Comparison of ENCODE assay signal across 9 cellular contexts in the genomic region with DNA sequence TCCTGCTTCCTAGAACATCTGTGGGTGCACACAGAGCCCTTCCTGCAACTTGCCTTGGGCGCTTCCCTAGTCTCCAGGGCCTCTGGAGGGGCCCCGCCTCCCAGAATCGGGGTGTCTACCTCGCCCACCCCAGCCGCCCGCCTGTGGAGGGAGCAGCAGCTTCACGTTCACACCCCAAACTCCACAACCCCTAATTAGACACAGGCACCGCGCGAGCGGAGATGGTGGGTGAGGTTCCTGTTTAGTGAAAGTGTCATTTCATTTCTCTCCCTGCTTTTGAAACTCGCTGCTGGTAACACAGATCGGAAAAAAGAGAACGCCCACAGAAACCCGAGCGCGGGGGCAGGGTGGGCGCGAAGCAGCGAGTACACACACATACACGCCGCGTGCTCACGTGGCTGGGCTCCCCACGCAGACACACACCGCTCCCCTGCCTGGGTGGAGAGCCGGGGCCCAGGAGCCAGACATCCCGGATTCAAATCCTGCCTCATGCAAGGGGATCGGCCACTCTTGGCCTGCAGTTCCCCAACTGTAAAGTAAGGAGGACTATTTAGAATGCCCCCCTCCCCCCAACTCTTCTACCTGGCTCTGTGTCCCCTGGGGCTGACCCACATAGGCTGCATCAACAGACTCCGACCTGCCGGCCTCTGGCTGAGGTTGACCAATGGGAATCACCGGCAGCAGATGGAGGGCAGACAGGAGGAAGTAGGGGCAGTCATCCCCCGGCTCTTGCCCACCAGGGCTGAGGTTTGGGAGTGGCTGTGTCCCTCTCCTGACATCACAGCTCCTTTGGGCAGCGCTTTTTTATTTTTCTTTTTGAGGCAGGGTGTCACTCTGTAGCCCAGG.
A peak's percentile ranks its signal among the peaks of the same experiment; 100 is the strongest.
DNase-seq lines count a peak whose midpoint lies in the region; ATAC-seq lines count a peak whose summit lies in the region.
"Had no signal": no experiment of that assay in that cellular context is flagged by ENCODE, and none has a peak within 500 bp of the region (broad histone marks: within the 10 kb centered on the region; RNA-seq: fewer than 3 reads in every experiment).

No MANE protein-coding gene starts in this region.

- H3K4me1 ChIP-seq in naive thymus-derived CD4-positive, alpha-beta T cell (ENCODE audit: control insufficient read depth in 2 of 2, insufficient read depth in 2 of 2, low read length in 2 of 2): no peaks in the 10 kb centered on the region

- H3K9me3 Mint-ChIP-seq in activated CD4-positive, alpha-beta T cell treated with anti-CD3 and anti-CD28 coated beads for 36 hours (ENCODE audit: low read depth): peaks cover 14% of the 10 kb centered on the region
- H3K9me3 Mint-ChIP-seq in activated T-helper 1 cell treated with anti-CD3 and anti-CD28 coated beads, Interleukin-12 subunit alpha, Interleukin-12 subunit beta, Interleukin-2, Interleukin-4 antibody, amounts not matched to agents 30 ng/mL and 10 ng/mL and 1 ng/mL, durations not matched to agents 14 hours and 24 hours and 36 hours: peaks cover 29% of the 10 kb centered on the region
- H3K9me3 Mint-ChIP-seq in naive thymus-derived CD4-positive, alpha-beta T cell: peaks cover 0 to 22% (median 12%) of the 10 kb centered on the region in 11 donors
- peaks cover 19% of the 10 kb centered on the region for H3K9me3 Mint-ChIP-seq in stimulated activated naive CD8-positive, alpha-beta T cell treated with anti-CD3 and anti-CD28 coated beads, Interleukin-15, Interleukin-2, amounts not matched to agents 100 ng/mL and 50 ng/mL, for 24 hours

- H3K27ac Mint-ChIP-seq in activated CD4-positive, alpha-beta T cell treated with anti-CD3 and anti-CD28 coated beads for 36 hours: peak overlapping the region; percentile 47
- H3K27ac Mint-ChIP-seq in activated T-helper 1 cell treated with anti-CD3 and anti-CD28 coated beads, Interleukin-12 subunit alpha, Interleukin-12 subunit beta, Interleukin-2, Interleukin-4 antibody, amounts not matched to agents 30 ng/mL and 10 ng/mL and 1 ng/mL, durations not matched to agents 14 hours and 24 hours and 36 hours: peak overlapping the region; percentile 25
- peak overlapping the region in 8 of 9 donors; percentile 10 to 90 (median 56) for H3K27ac Mint-ChIP-seq in naive thymus-derived CD4-positive, alpha-beta T cell
- H3K27ac Mint-ChIP-seq in stimulated activated naive CD8-positive, alpha-beta T cell treated with anti-CD3 and anti-CD28 coated beads, Interleukin-15, Interleukin-2, amounts not matched to agents 100 ng/mL and 50 ng/mL, for 24 hours: peak overlapping the region; percentile 45

- H3K36me3 ChIP-seq in naive thymus-derived CD4-positive, alpha-beta T cell (ENCODE audit: control insufficient read depth in 2 of 3, insufficient read depth in 3 of 3, low read length in 3 of 3): no peaks in the 10 kb centered on the region

- no peak overlapping the region for H3K27ac ChIP-seq in naive thymus-derived CD4-positive, alpha-beta T cell (ENCODE audit: low read depth, low read length)
- H3K27ac ChIP-seq: VCaP had no signal

- CTCF ChIA-PET in activated CD4-positive, alpha-beta T cell treated with anti-CD3 and anti-CD28 coated beads for 36 hours (lab: Charles Lee): interaction anchor here (0.8 kb wide), 1 partner anchor 126 kb away, joined by 3 read pairs; no protein-coding TSS in a partner anchor
- CTCF ChIA-PET in naive thymus-derived CD4-positive, alpha-beta T cell (lab: Charles Lee): no interaction called here

- peak; percentile 84 for ATAC-seq in activated CD4-positive, alpha-beta T cell treated with anti-CD3 and anti-CD28 coated beads for 36 hours
- ATAC-seq in naive thymus-derived CD4-positive, alpha-beta T cell: peak; percentile 67

- peaks cover 7% of the 10 kb centered on the region for H3K36me3 Mint-ChIP-seq in activated CD4-positive, alpha-beta T cell treated with anti-CD3 and anti-CD28 coated beads for 36 hours (ENCODE audit: low read depth)
- H3K36me3 Mint-ChIP-seq in activated T-helper 1 cell treated with anti-CD3 and anti-CD28 coated beads, Interleukin-12 subunit alpha, Interleukin-12 subunit beta, Interleukin-2, Interleukin-4 antibody, amounts not matched to agents 30 ng/mL and 10 ng/mL and 1 ng/mL, durations not matched to agents 14 hours and 24 hours and 36 hours (ENCODE audit: low read depth): peaks cover 4% of the 10 kb centered on the region
- H3K36me3 Mint-ChIP-seq in naive thymus-derived CD4-positive, alpha-beta T cell: peaks cover 0 to 6% (median 0%) of the 10 kb centered on the region in 5 donors
- peaks cover 6% of the 10 kb centered on the region for H3K36me3 Mint-ChIP-seq in stimulated activated naive CD8-positive, alpha-beta T cell treated with anti-CD3 and anti-CD28 coated beads, Interleukin-15, Interleukin-2, amounts not matched to agents 100 ng/mL and 50 ng/mL, for 24 hours (ENCODE audit: low read depth)

- H3K4me3 ChIP-seq in naive thymus-derived CD4-positive, alpha-beta T cell (ENCODE audit: low read length): peak overlapping the region; percentile 50

- POLR2A ChIA-PET in activated CD4-positive, alpha-beta T cell treated with anti-CD3 and anti-CD28 coated beads for 36 hours (lab: Charles Lee): no interaction called here
- POLR2A ChIA-PET in naive thymus-derived CD4-positive, alpha-beta T cell (lab: Charles Lee): interaction anchor here (0.7 kb wide), 1 partner anchor 285 kb away, joined by 3 read pairs; no protein-coding TSS in a partner anchor

- H3K9me3 ChIP-seq in naive thymus-derived CD4-positive, alpha-beta T cell (ENCODE audit: control insufficient read depth in 2 of 3, low read length in 3 of 3): peaks cover 0 to 18% (median 6%) of the 10 kb centered on the region in 3 experiments

- intact Hi-C loops in activated CD4-positive, alpha-beta T cell treated with anti-CD3 and anti-CD28 coated beads for 36 hours (cut with DNase I, micrococcal nuclease): no loop called here
- intact Hi-C loops in activated T-helper 1 cell treated with anti-CD3 and anti-CD28 coated beads, Interleukin-12 subunit alpha, Interleukin-12 subunit beta, Interleukin-2, Interleukin-4 antibody, amounts not matched to agents 30 ng/mL and 10 ng/mL and 1 ng/mL, durations not matched to agents 14 hours and 24 hours and 36 hours (cut with micrococcal nuclease): loop anchor here (5.0 kb wide), 1 partner anchor 121 kb away; no protein-coding TSS in a partner anchor
- intact Hi-C loops in naive thymus-derived CD4-positive, alpha-beta T cell (cut with micrococcal nuclease): no loop called here

- no peak overlapping the region for H3K4me3 Mint-ChIP-seq in activated CD4-positive, alpha-beta T cell treated with anti-CD3 and anti-CD28 coated beads for 36 hours
- H3K4me3 Mint-ChIP-seq in activated T-helper 1 cell treated with anti-CD3 and anti-CD28 coated beads, Interleukin-12 subunit alpha, Interleukin-12 subunit beta, Interleukin-2, Interleukin-4 antibody, amounts not matched to agents 30 ng/mL and 10 ng/mL and 1 ng/mL, durations not matched to agents 14 hours and 24 hours and 36 hours: no peak overlapping the region
- peak overlapping the region in 9 of 10 donors; percentile 66 to 86 (median 80) for H3K4me3 Mint-ChIP-seq in naive thymus-derived CD4-positive, alpha-beta T cell
- H3K4me3 Mint-ChIP-seq in stimulated activated naive CD8-positive, alpha-beta T cell treated with anti-CD3 and anti-CD28 coated beads, Interleukin-15, Interleukin-2, amounts not matched to agents 100 ng/mL and 50 ng/mL, for 24 hours: peak overlapping the region; percentile 39

- H3K4me1 Mint-ChIP-seq in activated CD4-positive, alpha-beta T cell treated with anti-CD3 and anti-CD28 coated beads for 36 hours: peaks cover 17% of the 10 kb centered on the region
- peaks cover 5% of the 10 kb centered on the region for H3K4me1 Mint-ChIP-seq in activated T-helper 1 cell treated with anti-CD3 and anti-CD28 coated beads, Interleukin-12 subunit alpha, Interleukin-12 subunit beta, Interleukin-2, Interleukin-4 antibody, amounts not matched to agents 30 ng/mL and 10 ng/mL and 1 ng/mL, durations not matched to agents 14 hours and 24 hours and 36 hours (ENCODE audit: low read depth)
- peaks cover 5 to 27% (median 19%) of the 10 kb centered on the region in 7 donors for H3K4me1 Mint-ChIP-seq in naive thymus-derived CD4-positive, alpha-beta T cell
- peaks cover 25% of the 10 kb centered on the region for H3K4me1 Mint-ChIP-seq in stimulated activated naive CD8-positive, alpha-beta T cell treated with anti-CD3 and anti-CD28 coated beads, Interleukin-15, Interleukin-2, amounts not matched to agents 100 ng/mL and 50 ng/mL, for 24 hours (ENCODE audit: low read depth)

- H3K27me3 Mint-ChIP-seq in activated CD4-positive, alpha-beta T cell treated with anti-CD3 and anti-CD28 coated beads for 36 hours: peaks cover 7% of the 10 kb centered on the region
- H3K27me3 Mint-ChIP-seq in activated T-helper 1 cell treated with anti-CD3 and anti-CD28 coated beads, Interleukin-12 subunit alpha, Interleukin-12 subunit beta, Interleukin-2, Interleukin-4 antibody, amounts not matched to agents 30 ng/mL and 10 ng/mL and 1 ng/mL, durations not matched to agents 14 hours and 24 hours and 36 hours (ENCODE audit: insufficient read depth): peaks cover 38% of the 10 kb centered on the region
- H3K27me3 Mint-ChIP-seq in naive thymus-derived CD4-positive, alpha-beta T cell: peaks cover 0 to 23% (median 0%) of the 10 kb centered on the region in 5 donors
- peaks cover 5% of the 10 kb centered on the region for H3K27me3 Mint-ChIP-seq in stimulated activated naive CD8-positive, alpha-beta T cell treated with anti-CD3 and anti-CD28 coated beads, Interleukin-15, Interleukin-2, amounts not matched to agents 100 ng/mL and 50 ng/mL, for 24 hours

- no peaks in the 10 kb centered on the region for H3K27me3 ChIP-seq in naive thymus-derived CD4-positive, alpha-beta T cell (ENCODE audit: control insufficient read depth in 2 of 2, insufficient read depth in 2 of 2, low read length in 2 of 2)

- peak; percentile 73 for DNase-seq in activated CD4-positive, alpha-beta T cell treated with anti-CD3 and anti-CD28 coated beads for 36 hours
- DNase-seq in activated CD4-positive, alpha-beta T cell treated with anti-CD3 and anti-CD28 coated beads for 1 hour: no peak
- no peak for DNase-seq in activated T-helper 1 cell treated with anti-CD3 and anti-CD28 coated beads, Interleukin-12 subunit alpha, Interleukin-12 subunit beta, Interleukin-2, Interleukin-4 antibody, amounts not matched to agents 30 ng/mL and 10 ng/mL and 1 ng/mL, durations not matched to agents 14 hours and 24 hours and 36 hours (ENCODE audit: low spot score)
- DNase-seq in naive thymus-derived CD4-positive, alpha-beta T cell: peak in 7 of 9 donors; percentile 7 to 59 (median 30)
- DNase-seq in NCI-H187 (lab: John Stamatoyannopoulos, UW) (no peak), NCI-H2196 treated with DMSO at 0.1 percent for 48 hours (lab: John Stamatoyannopoulos, UW; ENCODE audit: unreplicated experiment) (no peak), OCI-M2 (lab: John Stamatoyannopoulos, UW; ENCODE audit: unreplicated experiment) (no peak)

Comparison
In these comparisons a context has a peak if more than half of its experiments do, and no peak if none do; other contexts are left out.
1. DNase-seq: peak in activated CD4-positive, alpha-beta T cell treated with anti-CD3 and anti-CD28 coated beads for 36 hours (single experiment) and naive thymus-derived CD4-positive, alpha-beta T cell (7 of 9); none in activated CD4-positive, alpha-beta T cell treated with anti-CD3 and anti-CD28 coated beads for 1 hour (single experiment), activated T-helper 1 cell treated with anti-CD3 and anti-CD28 coated beads, Interleukin-12 subunit alpha, Interleukin-12 subunit beta, Interleukin-2, Interleukin-4 antibody, amounts not matched to agents 30 ng/mL and 10 ng/mL and 1 ng/mL, durations not matched to agents 14 hours and 24 hours and 36 hours (single experiment), NCI-H187 (0 of 2), NCI-H2196 treated with DMSO at 0.1 percent for 48 hours (single experiment) and OCI-M2 (single experiment).
2. H3K4me3 Mint-ChIP-seq: peak in naive thymus-derived CD4-positive, alpha-beta T cell (9 of 10) and stimulated activated naive CD8-positive, alpha-beta T cell treated with anti-CD3 and anti-CD28 coated beads, Interleukin-15, Interleukin-2, amounts not matched to agents 100 ng/mL and 50 ng/mL, for 24 hours (single experiment); none in activated CD4-positive, alpha-beta T cell treated with anti-CD3 and anti-CD28 coated beads for 36 hours (single experiment) and activated T-helper 1 cell treated with anti-CD3 and anti-CD28 coated beads, Interleukin-12 subunit alpha, Interleukin-12 subunit beta, Interleukin-2, Interleukin-4 antibody, amounts not matched to agents 30 ng/mL and 10 ng/mL and 1 ng/mL, durations not matched to agents 14 hours and 24 hours and 36 hours (single experiment).
3. Peak in every context shown above with its lines, with median percentiles within 50 percentile points of each other: H3K27ac Mint-ChIP-seq.